ENCODE assay signal across 24 cellular contexts in genomic region chr17:83148317-83149044, GRCh38.
DNase-seq lines count a peak whose midpoint lies in the region; ATAC-seq and TF ChIP-seq lines count a peak whose summit lies in the region.
"Had no signal": no experiment of that assay in that cellular context is flagged by ENCODE, and none has a peak within 500 bp of the region (broad histone marks: within the 10 kb centered on the region; RNA-seq: fewer than 3 reads in every experiment).

No MANE protein-coding gene starts in this region.

- no peak overlapping the region for H3K4me2 ChIP-seq in GM23338

- H2AFZ ChIP-seq in GM23338, result peak overlapping the region; percentile 11; the same call in 1 of the 2 replicates

- H3K4me1 ChIP-seq in GM23338 (ENCODE audit: insufficient read depth) (peaks cover 8% of the 10 kb centered on the region; the same call in 1 of the 2 replicates), sigmoid colon (peaks cover 0 to 13% (median 12%) of the 10 kb centered on the region in 4 donors)
- no peaks in the 10 kb centered on the region for H3K4me1 ChIP-seq in CD8-positive, alpha-beta T cell (ENCODE audit: insufficient read depth, low read length)
- H3K4me1 ChIP-seq: Peyer's patch had no signal

- H3K27me3 ChIP-seq in GM23338 (ENCODE audit: insufficient read depth), result no peaks in the 10 kb centered on the region
- peaks cover 0 to 2% (median 0%) of the 10 kb centered on the region in 3 donors for H3K27me3 ChIP-seq in sigmoid colon
- H3K27me3 ChIP-seq in CD8-positive, alpha-beta T cell (ENCODE audit: insufficient read depth, low read length), result no peaks in the 10 kb centered on the region
- H3K27me3 ChIP-seq: MG63, Peyer's patch had no signal

- H3K4me1 Mint-ChIP-seq in activated CD4-positive, alpha-beta memory T cell treated with anti-CD3 and anti-CD28 coated beads for 36 hours (ENCODE audit: low read depth), result no peaks in the 10 kb centered on the region
- peaks cover 26% of the 10 kb centered on the region for H3K4me1 Mint-ChIP-seq in activated CD4-positive, alpha-beta memory T cell treated with anti-CD3 and anti-CD28 coated beads, Interleukin-2, amount 10 ng/mL, durations not matched to agents 7 days and 5 days
- H3K4me1 Mint-ChIP-seq in GM23338, result peaks cover 23% of the 10 kb centered on the region
- no peaks in the 10 kb centered on the region for H3K4me1 Mint-ChIP-seq in CD8-positive, alpha-beta T cell (ENCODE audit: low read depth)

- no peaks in the 10 kb centered on the region for H3F3A ChIP-seq in GM23338 (replicated peaks; ENCODE audit: low read depth)

- no peak for TF ChIP-seq POLR2A in sigmoid colon (IDR thresholded peaks at IDR 0.05)

- ATAC-seq in GM23338 (no peak), GM18909 (IDR thresholded peaks at IDR 0.05; ENCODE audit: poor library complexity, unreplicated experiment) (no peak)
- ATAC-seq in CD8-positive, alpha-beta T cell, result no peak
- ATAC-seq: GM12878 had no signal

- H3K4me3 ChIP-seq in GM23338 (no peak overlapping the region), sigmoid colon (no peak overlapping the region)
- H3K4me3 ChIP-seq in CD8-positive, alpha-beta T cell (ENCODE audit: low read depth, low read length), result no peak overlapping the region
- H3K4me3 ChIP-seq: GM12878, MG63, Peyer's patch had no signal

- no peak overlapping the region for H3K27ac ChIP-seq in GM23338 (ENCODE audit: low read depth)
- H3K27ac ChIP-seq in sigmoid colon, result no peak overlapping the region
- H3K27ac ChIP-seq in CD8-positive, alpha-beta T cell (ENCODE audit: low read depth, low read length), result no peak overlapping the region
- H3K27ac ChIP-seq: Peyer's patch had no signal

- no peaks in the 10 kb centered on the region; the same call in 1 of the 2 replicates for H3K36me3 ChIP-seq in GM23338 (ENCODE audit: insufficient read depth)
- H3K36me3 ChIP-seq in sigmoid colon, result no peaks in the 10 kb centered on the region
- H3K36me3 ChIP-seq in CD8-positive, alpha-beta T cell (ENCODE audit: insufficient read depth, low read length), result no peaks in the 10 kb centered on the region
- H3K36me3 ChIP-seq: MG63, Peyer's patch had no signal

- H3K9me3 Mint-ChIP-seq in activated CD4-positive, alpha-beta memory T cell treated with anti-CD3 and anti-CD28 coated beads for 36 hours, result peaks cover 6% of the 10 kb centered on the region
- H3K9me3 Mint-ChIP-seq in activated CD4-positive, alpha-beta memory T cell treated with anti-CD3 and anti-CD28 coated beads, Interleukin-2, amount 10 ng/mL, durations not matched to agents 7 days and 5 days, result no peaks in the 10 kb centered on the region
- peaks cover 8% of the 10 kb centered on the region; the same call in 2 of the 3 replicates for H3K9me3 Mint-ChIP-seq in GM23338
- H3K9me3 Mint-ChIP-seq in CD8-positive, alpha-beta T cell, result no peaks in the 10 kb centered on the region
- H3K9me3 Mint-ChIP-seq: CD4-positive, CD25-positive, alpha-beta regulatory T cell had no signal

- H3K79me2 ChIP-seq in GM23338 (replicated peaks; ENCODE audit: insufficient read depth), result no peaks in the 10 kb centered on the region

- no peak overlapping the region for H3K27ac Mint-ChIP-seq in activated CD4-positive, alpha-beta memory T cell treated with anti-CD3 and anti-CD28 coated beads for 36 hours
- H3K27ac Mint-ChIP-seq in activated CD4-positive, alpha-beta memory T cell treated with anti-CD3 and anti-CD28 coated beads, Interleukin-2, amount 10 ng/mL, durations not matched to agents 7 days and 5 days, result no peak overlapping the region
- H3K27ac Mint-ChIP-seq in GM23338, result no peak overlapping the region
- no peak overlapping the region for H3K27ac Mint-ChIP-seq in CD8-positive, alpha-beta T cell
- H3K27ac Mint-ChIP-seq: B cell; CD4-positive, CD25-positive, alpha-beta regulatory T cell had no signal

- 83 to 87% methylated on average over 17 of the region's 17 CpGs for WGBS in sigmoid colon, 2 donors

- POLR2A ChIA-PET in activated CD4-positive, alpha-beta memory T cell treated with anti-CD3 and anti-CD28 coated beads for 36 hours (lab: Charles Lee), result no interaction called here
- POLR2A ChIA-PET in activated CD4-positive, alpha-beta memory T cell treated with anti-CD3 and anti-CD28 coated beads, Interleukin-2, amount 10 ng/mL, durations not matched to agents 7 days and 5 days (lab: Charles Lee), result no interaction called here
- POLR2A ChIA-PET in CD8-positive, alpha-beta T cell (lab: Charles Lee), result no interaction called here

- H4K20me1 ChIP-seq in GM23338 (replicated peaks; ENCODE audit: insufficient read depth), result no peaks in the 10 kb centered on the region

- H3K27me3 Mint-ChIP-seq in activated CD4-positive, alpha-beta memory T cell treated with anti-CD3 and anti-CD28 coated beads for 36 hours, result no peaks in the 10 kb centered on the region
- peaks cover 9% of the 10 kb centered on the region for H3K27me3 Mint-ChIP-seq in activated CD4-positive, alpha-beta memory T cell treated with anti-CD3 and anti-CD28 coated beads, Interleukin-2, amount 10 ng/mL, durations not matched to agents 7 days and 5 days
- H3K27me3 Mint-ChIP-seq in GM23338 (ENCODE audit: insufficient read depth, low read depth, poor library complexity), result peaks cover 8% of the 10 kb centered on the region
- no peaks in the 10 kb centered on the region for H3K27me3 Mint-ChIP-seq in CD8-positive, alpha-beta T cell (ENCODE audit: low read depth)

- H3K9me3 ChIP-seq in sigmoid colon, result no peaks in the 10 kb centered on the region
- no peaks in the 10 kb centered on the region for H3K9me3 ChIP-seq in CD8-positive, alpha-beta T cell (ENCODE audit: low read length)
- H3K9me3 ChIP-seq: Caco-2, Peyer's patch had no signal

- H3K9me2 ChIP-seq in GM23338 (ENCODE audit: insufficient read depth), result no peaks in the 10 kb centered on the region

- H3K4me3 Mint-ChIP-seq in activated CD4-positive, alpha-beta memory T cell treated with anti-CD3 and anti-CD28 coated beads for 36 hours, result no peak overlapping the region
- no peak overlapping the region for H3K4me3 Mint-ChIP-seq in activated CD4-positive, alpha-beta memory T cell treated with anti-CD3 and anti-CD28 coated beads, Interleukin-2, amount 10 ng/mL, durations not matched to agents 7 days and 5 days
- no peak overlapping the region for H3K4me3 Mint-ChIP-seq in GM23338
- H3K4me3 Mint-ChIP-seq in CD8-positive, alpha-beta T cell, result no peak overlapping the region
- H3K4me3 Mint-ChIP-seq: B cell; CD4-positive, CD25-positive, alpha-beta regulatory T cell had no signal

- intact Hi-C loops in activated CD4-positive, alpha-beta memory T cell treated with anti-CD3 and anti-CD28 coated beads for 36 hours (cut with micrococcal nuclease), result no loop called here
- intact Hi-C loops in sigmoid colon (cut with DNase I), result no loop called here
- intact Hi-C loops in CD8-positive, alpha-beta T cell (cut with DNase I, micrococcal nuclease), result no loop called here

- DNase-seq in activated CD4-positive, alpha-beta memory T cell treated with anti-CD3 and anti-CD28 coated beads for 36 hours, result peak; percentile 4
- no peak for DNase-seq in activated CD4-positive, alpha-beta memory T cell treated with anti-CD3 and anti-CD28 coated beads, Interleukin-2, amount 10 ng/mL, durations not matched to agents 7 days and 5 days
- DNase-seq in GM23338 (ENCODE audit: low spot score), result no peak
- peak; percentile 49 for DNase-seq in islet precursor cell
- peak; percentile 53 for DNase-seq in sigmoid colon
- no peak for DNase-seq in NCI-H82 treated with DMSO at 0.1 percent for 48 hours (lab: John Stamatoyannopoulos, UW; ENCODE audit: unreplicated experiment)
- DNase-seq in CD8-positive, alpha-beta T cell, result no peak
- DNase-seq: 8988T; Caco-2; CD4-positive, CD25-positive, alpha-beta regulatory T cell; DMS153; EL; Kasumi-1; MG63; NCI-H1092; NCI-H1436 treated with DMSO at 0.1 percent for 48 hours; NCI-H2029; NCI-H2171; NCI-H446; NCI-H69; Peyer's patch had no signal

- no peak for TF ChIP-seq CTCF in GM23338 (conservative IDR thresholded peaks at IDR 0.05; ENCODE audit: low read depth in 2 of 2)
- no peak for TF ChIP-seq CTCF in sigmoid colon (IDR thresholded peaks at IDR 0.05)
- TF ChIP-seq CTCF in CD8-positive, alpha-beta T cell (IDR thresholded peaks at IDR 0.05), result no peak

- H3K36me3 Mint-ChIP-seq in activated CD4-positive, alpha-beta memory T cell treated with anti-CD3 and anti-CD28 coated beads for 36 hours, result no peaks in the 10 kb centered on the region
- no peaks in the 10 kb centered on the region for H3K36me3 Mint-ChIP-seq in activated CD4-positive, alpha-beta memory T cell treated with anti-CD3 and anti-CD28 coated beads, Interleukin-2, amount 10 ng/mL, durations not matched to agents 7 days and 5 days (ENCODE audit: low read depth)
- no peaks in the 10 kb centered on the region; the same call in 2 of the 3 replicates for H3K36me3 Mint-ChIP-seq in GM23338 (ENCODE audit: low read depth)
- no peaks in the 10 kb centered on the region for H3K36me3 Mint-ChIP-seq in CD8-positive, alpha-beta T cell
- H3K36me3 Mint-ChIP-seq: CD4-positive, CD25-positive, alpha-beta regulatory T cell had no signal

- CTCF ChIA-PET in activated CD4-positive, alpha-beta memory T cell treated with anti-CD3 and anti-CD28 coated beads for 36 hours (lab: Charles Lee), result no interaction called here
- CTCF ChIA-PET in activated CD4-positive, alpha-beta memory T cell treated with anti-CD3 and anti-CD28 coated beads, Interleukin-2, amount 10 ng/mL, durations not matched to agents 7 days and 5 days (lab: Charles Lee), result no interaction called here
- CTCF ChIA-PET in CD8-positive, alpha-beta T cell (lab: Charles Lee), result no interaction called here

- no peak for TF ChIP-seq EP300 in sigmoid colon (IDR thresholded peaks at IDR 0.05)

TF ChIP-seq in GM23338, 12 proteins besides CTCF, POLR2A, EP300 and RAD21 (continues in another document):
- TF ChIP-seq ZNF331 (CRISPR knock-in tag; IDR thresholded peaks at IDR 0.05; ENCODE audit: low read depth) (no peak), ETS1 (IDR thresholded peaks at IDR 0.05) (no peak), NANOG (IDR thresholded peaks at IDR 0.05; ENCODE audit: borderline replicate concordance) (no peak)

Comparison
In these comparisons a context has a peak if more than half of its experiments do, and no peak if none do; other contexts are left out.
1. DNase-seq: peak in activated CD4-positive, alpha-beta memory T cell treated with anti-CD3 and anti-CD28 coated beads for 36 hours (single experiment), islet precursor cell (single experiment) and sigmoid colon (single experiment); none in activated CD4-positive, alpha-beta memory T cell treated with anti-CD3 and anti-CD28 coated beads, Interleukin-2, amount 10 ng/mL, durations not matched to agents 7 days and 5 days (single experiment), GM23338 (single experiment), NCI-H82 treated with DMSO at 0.1 percent for 48 hours (single experiment) and CD8-positive, alpha-beta T cell (0 of 7).